ENCODE assay signal across 8 cellular contexts in the genomic region with DNA sequence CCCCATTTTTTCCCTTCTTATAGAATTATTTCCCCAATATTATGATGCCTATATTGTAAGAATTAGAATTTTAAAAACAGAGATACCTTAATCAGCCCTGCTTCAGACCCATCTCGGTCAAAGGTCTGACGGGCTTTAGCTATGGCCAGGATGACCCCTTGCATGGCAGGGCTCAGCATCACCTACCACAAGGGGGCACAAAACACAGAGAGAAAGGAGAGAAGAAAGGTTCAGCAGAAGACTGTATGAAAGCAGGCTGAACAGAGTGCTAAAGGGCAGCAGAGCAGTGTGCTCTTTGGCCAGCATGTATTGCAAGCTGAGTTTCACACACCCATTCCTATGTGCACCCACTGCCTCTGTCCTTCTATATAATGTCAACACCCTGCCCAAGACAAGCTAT. TPM values are rescaled to one million over a fixed set of nuclear protein-coding genes. Genes with fewer than 3 reads are reported as not detected.
DNase-seq lines count a peak whose midpoint lies in the region; ATAC-seq and TF ChIP-seq lines count a peak whose summit lies in the region.

No MANE protein-coding gene starts in this region.

- peaks cover 2% of the 10 kb centered on the region for H3K36me3 ChIP-seq in breast epithelium

- intact Hi-C loops in MCF 10A (cut with micrococcal nuclease) (no loop called here), breast epithelium (cut with DNase I; ENCODE audit: low total_unique reads) (no loop called here), lower leg skin (cut with DNase I; ENCODE audit: low total_unique reads) (no loop called here)

- TF ChIP-seq POLR2A in breast epithelium (IDR thresholded peaks at IDR 0.05) (no peak), lower leg skin (IDR thresholded peaks at IDR 0.05) (no peak)

- no peaks in the 10 kb centered on the region for H3K27me3 Mint-ChIP-seq in MCF 10A (ENCODE audit: insufficient read depth, unreplicated experiment)
- no peaks in the 10 kb centered on the region for H3K27me3 Mint-ChIP-seq in activated naive CD8-positive, alpha-beta T cell treated with anti-CD3 and anti-CD28 coated beads, Interleukin-2, amount 50 U/mL, for 24 hours
- H3K27me3 Mint-ChIP-seq in effector memory CD8-positive, alpha-beta T cell: no peaks in the 10 kb centered on the region

- H3K27ac Mint-ChIP-seq in MCF 10A (ENCODE audit: low read depth, unreplicated experiment): no peak overlapping the region
- H3K27ac Mint-ChIP-seq in activated naive CD8-positive, alpha-beta T cell treated with anti-CD3 and anti-CD28 coated beads, Interleukin-2, amount 50 U/mL, for 24 hours: no peak overlapping the region
- no peak overlapping the region for H3K27ac Mint-ChIP-seq in effector memory CD8-positive, alpha-beta T cell

- H3K27me3 ChIP-seq in breast epithelium: no peaks in the 10 kb centered on the region

- DNase-seq in MCF 10A (ENCODE audit: unreplicated experiment) (peak; percentile 50), breast epithelium (ENCODE audit: low spot score in 2 of 2) (no peak), kidney tubule cell (ENCODE audit: low spot score) (peak; percentile 16), lower leg skin (ENCODE audit: low spot score in 2 of 2) (no peak), superior temporal gyrus (ENCODE audit: extremely low spot score) (no peak)
- peak; percentile 4 for DNase-seq in activated naive CD8-positive, alpha-beta T cell treated with anti-CD3 and anti-CD28 coated beads, Interleukin-2, amount 50 U/mL, for 24 hours
- no peak for DNase-seq in effector memory CD8-positive, alpha-beta T cell

- TF ChIP-seq CTCF in MCF 10A (IDR thresholded peaks at IDR 0.05; ENCODE audit: unreplicated experiment) (peak; percentile 31), breast epithelium (IDR thresholded peaks at IDR 0.05) (peak in 1 of 3 donors; percentile 10), LNCAP (IDR thresholded peaks at IDR 0.05) (peak; percentile 55), lower leg skin (IDR thresholded peaks at IDR 0.05) (no peak)

- POLR2A ChIA-PET in MCF 10A (lab: Yijun Ruan, JAX): interaction anchor here (1.1 to 1.5 kb wide), 2 partner anchors 9 to 17 kb away, joined by 3 to 4 read pairs; no protein-coding TSS in a partner anchor

- ATAC-seq in activated naive CD8-positive, alpha-beta T cell treated with anti-CD3 and anti-CD28 coated beads, Interleukin-2, amount 50 U/mL, for 24 hours: no peak
- no peak for ATAC-seq in effector memory CD8-positive, alpha-beta T cell (replicated peaks)

- no peaks in the 10 kb centered on the region for H3K4me1 ChIP-seq in breast epithelium

- CTCF ChIA-PET in MCF 10A (lab: Yijun Ruan, JAX): interaction anchor here (0.5 to 2.1 kb wide), 5 partner anchors 9 to 1454 kb away, joined by 3 to 6 read pairs (median 3); no protein-coding TSS in a partner anchor

- H3K4me3 ChIP-seq in breast epithelium (no peak overlapping the region), lower leg skin (ENCODE audit: low read depth, poor library complexity, severe bottlenecking) (no peak overlapping the region)

- H3K36me3 Mint-ChIP-seq in MCF 10A (ENCODE audit: insufficient read depth, unreplicated experiment): peaks cover 45% of the 10 kb centered on the region
- peaks cover 20% of the 10 kb centered on the region for H3K36me3 Mint-ChIP-seq in activated naive CD8-positive, alpha-beta T cell treated with anti-CD3 and anti-CD28 coated beads, Interleukin-2, amount 50 U/mL, for 24 hours (ENCODE audit: low read depth)
- H3K36me3 Mint-ChIP-seq in effector memory CD8-positive, alpha-beta T cell (ENCODE audit: insufficient read depth): peaks cover 92% of the 10 kb centered on the region

- H3K27ac ChIP-seq in breast epithelium: no peak overlapping the region

- no peak overlapping the region for H3K4me3 Mint-ChIP-seq in MCF 10A (ENCODE audit: unreplicated experiment)
- no peak overlapping the region for H3K4me3 Mint-ChIP-seq in activated naive CD8-positive, alpha-beta T cell treated with anti-CD3 and anti-CD28 coated beads, Interleukin-2, amount 50 U/mL, for 24 hours
- H3K4me3 Mint-ChIP-seq in effector memory CD8-positive, alpha-beta T cell: no peak overlapping the region

- H3K9me3 Mint-ChIP-seq in MCF 10A (ENCODE audit: unreplicated experiment): no peaks in the 10 kb centered on the region
- H3K9me3 Mint-ChIP-seq in activated naive CD8-positive, alpha-beta T cell treated with anti-CD3 and anti-CD28 coated beads, Interleukin-2, amount 50 U/mL, for 24 hours: no peaks in the 10 kb centered on the region
- H3K9me3 Mint-ChIP-seq in effector memory CD8-positive, alpha-beta T cell: no peaks in the 10 kb centered on the region

- H3K4me1 Mint-ChIP-seq in MCF 10A (ENCODE audit: insufficient read depth, unreplicated experiment): no peaks in the 10 kb centered on the region
- H3K4me1 Mint-ChIP-seq in activated naive CD8-positive, alpha-beta T cell treated with anti-CD3 and anti-CD28 coated beads, Interleukin-2, amount 50 U/mL, for 24 hours: no peaks in the 10 kb centered on the region
- no peaks in the 10 kb centered on the region for H3K4me1 Mint-ChIP-seq in effector memory CD8-positive, alpha-beta T cell (ENCODE audit: low read depth in 2 of 2)

- BruUV-seq in MCF 10A (replicated peaks; lab: Mats Ljungman, UMichigan): no TSS peak

- no peaks in the 10 kb centered on the region for H3K9me3 ChIP-seq in breast epithelium

- 95 to 99% methylated on average over 2 of the region's 2 CpGs for WGBS in lower leg skin, 2 donors

RNA-seq across cellular contexts. Expression of a gene that starts 26.8 kb away (rescaled TPM):
- total RNA-seq in MCF 10A (2022): not detected in 2 replicates
- total RNA-seq in breast epithelium: not detected
- total RNA-seq in lower leg skin: not detected

RNA-seq across cellular contexts. Expression of a gene that starts 32.9 kb away (rescaled TPM):
- total RNA-seq in MCF 10A (2022) (14.7 and 14.9 TPM in 2 replicates), breast epithelium (10 to 100 TPM; 11.5 to 20.8 (median 18.7) TPM), lower leg skin (10 to 100 TPM; 24.9 to 30.1 (median 27.9) TPM)

Comparison
In these comparisons a context has a peak if more than half of its experiments do, and no peak if none do; other contexts are left out.
1. DNase-seq: peak in MCF 10A (single experiment), activated naive CD8-positive, alpha-beta T cell treated with anti-CD3 and anti-CD28 coated beads, Interleukin-2, amount 50 U/mL, for 24 hours (single experiment) and kidney tubule cell (single experiment); none in breast epithelium (0 of 2), lower leg skin (0 of 2), superior temporal gyrus (single experiment) and effector memory CD8-positive, alpha-beta T cell (0 of 3).
2. CTCF ChIP-seq: peak in MCF 10A (single experiment) and LNCAP (single experiment); none in lower leg skin (0 of 3).